ENCODE assay signal across 8 cellular contexts in genomic region chr4:54233697-54234496, GRCh38. TPM values are rescaled to one million over a fixed set of nuclear protein-coding genes. Genes with fewer than 3 reads are reported as not detected.
A peak's percentile ranks its signal among the peaks of the same experiment; 100 is the strongest.
DNase-seq lines count a peak whose midpoint lies in the region; ATAC-seq and TF ChIP-seq lines count a peak whose summit lies in the region.

No MANE protein-coding gene starts in this region.

- peak overlapping the region in 4 of 11 experiments; percentile 18 to 50 (median 35); a peak in 3 of 22 replicates for H3K9ac ChIP-seq in BLaER1 treated with 17β-estradiol and CSF1 and Interleukin-3, amounts not matched to agents 10 nM and 100 nM
- no peak overlapping the region for H3K9ac ChIP-seq in OCI-LY3 (ENCODE audit: low read length)

- WGBS in esophagus squamous epithelium, 2 donors = 0 to 1% methylated on average over 12 to 34 of the region's 67 CpGs

- H3K27me3 ChIP-seq in BLaER1 treated with 17β-estradiol and CSF1 and Interleukin-3, amounts not matched to agents 10 nM and 100 nM = peaks cover 52 to 54% (median 53%) of the 10 kb centered on the region in 11 experiments
- H3K27me3 ChIP-seq in OCI-LY3 (ENCODE audit: low read depth, low read length) (no peaks in the 10 kb centered on the region), esophagus squamous epithelium (peaks cover 0 to 79% (median 28%) of the 10 kb centered on the region in 4 donors)

- TF ChIP-seq CTCF in OCI-LY3 (IDR thresholded peaks at IDR 0.05; ENCODE audit: low read depth, low read length) = peak; percentile 83
- TF ChIP-seq CTCF in esophagus squamous epithelium (IDR thresholded peaks at IDR 0.05) = peak; percentile 88 to 97 (median 94)

- H3K4me2 ChIP-seq in BLaER1 treated with 17β-estradiol and CSF1 and Interleukin-3, amounts not matched to agents 10 nM and 100 nM = peak overlapping the region; percentile 69 to 98 (median 87)
- H3K4me2 ChIP-seq in OCI-LY3 (ENCODE audit: low read length) = peak overlapping the region; percentile 47

- H2AFZ ChIP-seq in OCI-LY3 (ENCODE audit: low read depth, low read length) = no peak overlapping the region

- peaks cover 7 to 11% (median 8%) of the 10 kb centered on the region in 10 experiments; a peak in 14 of 20 replicates for H3K4me1 ChIP-seq in BLaER1 treated with 17β-estradiol and CSF1 and Interleukin-3, amounts not matched to agents 10 nM and 100 nM
- H3K4me1 ChIP-seq in OCI-LY3 (ENCODE audit: low read length) = peaks cover 3% of the 10 kb centered on the region; the same call in 1 of the 2 replicates
- peaks cover 23 to 69% (median 38%) of the 10 kb centered on the region in 3 donors for H3K4me1 ChIP-seq in esophagus squamous epithelium

- H3K36me3 Mint-ChIP-seq in activated T-cell treated with anti-CD3 and anti-CD28 coated beads, Interleukin-2, amount 50 U/mL, for 4 hours (ENCODE audit: insufficient read depth) = no peaks in the 10 kb centered on the region

- peak; percentile 61 for DNase-seq in HK-2 (ENCODE audit: unreplicated experiment)
- peak; percentile 66 for DNase-seq in activated T-cell treated with anti-CD3 and anti-CD28 coated beads, Interleukin-2, amount 50 U/mL, for 4 hours
- DNase-seq in esophagus squamous epithelium (lab: John Stamatoyannopoulos, UW) = no peak
- DNase-seq in myocyte (ENCODE audit: low read depth) = peak; percentile 84
- DNase-seq in stimulated activated CD8-positive, alpha-beta memory T cell treated with anti-CD3 and anti-CD28 coated beads, Interleukin-7, amount 100 ng/mL, for 4 hours (ENCODE audit: low read depth in 2 of 2) = peak; percentile 26 to 44

- peaks cover 30 to 51% (median 42%) of the 10 kb centered on the region in 11 experiments for H3K9me3 ChIP-seq in BLaER1 treated with 17β-estradiol and CSF1 and Interleukin-3, amounts not matched to agents 10 nM and 100 nM (replicated peaks in 1 of 11)
- H3K9me3 ChIP-seq in OCI-LY3 (ENCODE audit: insufficient read depth, low read length) (no peaks in the 10 kb centered on the region; the same call in 1 of the 2 replicates), esophagus squamous epithelium (no peaks in the 10 kb centered on the region)

- H3K79me2 ChIP-seq in OCI-LY3 (ENCODE audit: low read length) = no peaks in the 10 kb centered on the region

- no peaks in the 10 kb centered on the region for H3K9me3 Mint-ChIP-seq in activated T-cell treated with anti-CD3 and anti-CD28 coated beads, Interleukin-2, amount 50 U/mL, for 4 hours

- no peaks in the 10 kb centered on the region; a peak in 1 of 22 replicates for H4K20me1 ChIP-seq in BLaER1 treated with 17β-estradiol and CSF1 and Interleukin-3, amounts not matched to agents 10 nM and 100 nM
- no peaks in the 10 kb centered on the region for H4K20me1 ChIP-seq in OCI-LY3 (ENCODE audit: insufficient read depth, low read length)

- peak overlapping the region; percentile 76 for H3K4me3 Mint-ChIP-seq in activated T-cell treated with anti-CD3 and anti-CD28 coated beads, Interleukin-2, amount 50 U/mL, for 4 hours

- H3K36me3 ChIP-seq in BLaER1 treated with 17β-estradiol and CSF1 and Interleukin-3, amounts not matched to agents 10 nM and 100 nM = peaks cover 0 to 5% (median 0%) of the 10 kb centered on the region in 11 experiments; a peak in 2 of 22 replicates
- H3K36me3 ChIP-seq in OCI-LY3 (replicated peaks; ENCODE audit: low read depth, low read length) (no peaks in the 10 kb centered on the region), esophagus squamous epithelium (no peaks in the 10 kb centered on the region)

- H3K4me3 ChIP-seq in BLaER1 treated with 17β-estradiol and CSF1 and Interleukin-3, amounts not matched to agents 10 nM and 100 nM = peak overlapping the region; percentile 26 to 70 (median 58); a peak in 17 of 20 replicates
- H3K4me3 ChIP-seq in OCI-LY3 (ENCODE audit: low read length) (no peak overlapping the region), esophagus squamous epithelium (peak overlapping the region; percentile 36 to 79 (median 60))

- H3K4me1 Mint-ChIP-seq in activated T-cell treated with anti-CD3 and anti-CD28 coated beads, Interleukin-2, amount 50 U/mL, for 4 hours (ENCODE audit: low read depth) = peaks cover 27% of the 10 kb centered on the region

- intact Hi-C loops in esophagus squamous epithelium (cut with DNase I) = loop anchor here (10.0 kb wide), 2 partner anchors 1039 to 1859 kb away; no protein-coding TSS in a partner anchor

- H3K27ac ChIP-seq in BLaER1 treated with 17β-estradiol and CSF1 and Interleukin-3, amounts not matched to agents 10 nM and 100 nM = no peak overlapping the region
- H3K27ac ChIP-seq in OCI-LY3 (ENCODE audit: low read length) (no peak overlapping the region), esophagus squamous epithelium (peak overlapping the region; percentile 46 to 91 (median 88))

- peak; percentile 55 for ATAC-seq in GM19324 (IDR thresholded peaks at IDR 0.05; ENCODE audit: low FRiP score, unreplicated experiment)
- peak; percentile 29 to 46 for ATAC-seq in activated T-cell treated with anti-CD3 and anti-CD28 coated beads, Interleukin-2, amount 50 U/mL, for 4 hours

- TF ChIP-seq POLR2A in esophagus squamous epithelium (IDR thresholded peaks at IDR 0.05) = no peak

- H3K27me3 Mint-ChIP-seq in activated T-cell treated with anti-CD3 and anti-CD28 coated beads, Interleukin-2, amount 50 U/mL, for 4 hours (ENCODE audit: low read depth) = peaks cover 58% of the 10 kb centered on the region

RNA-seq across cellular contexts. Expression of gene PDGFRA, which starts 4.8 kb away (rescaled TPM):
- under 1 TPM; 0.05 to 0.22 (median 0.11) TPM for total RNA-seq in activated T-cell treated with anti-CD3 and anti-CD28 coated beads, Interleukin-2, amount 50 U/mL, for 4 hours
- total RNA-seq in esophagus squamous epithelium = 10 to 100 TPM; 10.8 to 81.8 (median 28.3) TPM
- total RNA-seq in myocyte = 2.1 and 4.3 TPM in 2 replicates
- polyA plus RNA-seq in myocyte (2012) = 0.96 TPM

Comparison
In these comparisons a context has a peak if more than half of its experiments do, and no peak if none do; other contexts are left out.
1. H3K27ac ChIP-seq: peak in esophagus squamous epithelium (4 of 4); none in BLaER1 treated with 17β-estradiol and CSF1 and Interleukin-3, amounts not matched to agents 10 nM and 100 nM (0 of 11) and OCI-LY3 (single experiment).